In genomic region chr1:2339206-2340085, GRCh38 we compare ENCODE assay signal across 1 cellular context.
TF ChIP-seq lines count a peak whose summit lies in the region.

No MANE protein-coding gene starts in this region.

TF ChIP-seq in WTC11, 78 proteins besides CTCF, POLR2A, EP300 and RAD21 (continued from another document):
- TF ChIP-seq, protein P1, sequence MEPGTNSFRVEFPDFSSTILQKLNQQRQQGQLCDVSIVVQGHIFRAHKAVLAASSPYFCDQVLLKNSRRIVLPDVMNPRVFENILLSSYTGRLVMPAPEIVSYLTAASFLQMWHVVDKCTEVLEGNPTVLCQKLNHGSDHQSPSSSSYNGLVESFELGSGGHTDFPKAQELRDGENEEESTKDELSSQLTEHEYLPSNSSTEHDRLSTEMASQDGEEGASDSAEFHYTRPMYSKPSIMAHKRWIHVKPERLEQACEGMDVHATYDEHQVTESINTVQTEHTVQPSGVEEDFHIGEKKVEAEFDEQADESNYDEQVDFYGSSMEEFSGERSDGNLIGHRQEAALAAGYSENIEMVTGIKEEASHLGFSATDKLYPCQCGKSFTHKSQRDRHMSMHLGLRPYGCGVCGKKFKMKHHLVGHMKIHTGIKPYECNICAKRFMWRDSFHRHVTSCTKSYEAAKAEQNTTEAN (CRISPR knock-in tag; IDR thresholded peaks at IDR 0.05) = no peak
